1 cellular context compared by ENCODE assay signal in the genomic region with DNA sequence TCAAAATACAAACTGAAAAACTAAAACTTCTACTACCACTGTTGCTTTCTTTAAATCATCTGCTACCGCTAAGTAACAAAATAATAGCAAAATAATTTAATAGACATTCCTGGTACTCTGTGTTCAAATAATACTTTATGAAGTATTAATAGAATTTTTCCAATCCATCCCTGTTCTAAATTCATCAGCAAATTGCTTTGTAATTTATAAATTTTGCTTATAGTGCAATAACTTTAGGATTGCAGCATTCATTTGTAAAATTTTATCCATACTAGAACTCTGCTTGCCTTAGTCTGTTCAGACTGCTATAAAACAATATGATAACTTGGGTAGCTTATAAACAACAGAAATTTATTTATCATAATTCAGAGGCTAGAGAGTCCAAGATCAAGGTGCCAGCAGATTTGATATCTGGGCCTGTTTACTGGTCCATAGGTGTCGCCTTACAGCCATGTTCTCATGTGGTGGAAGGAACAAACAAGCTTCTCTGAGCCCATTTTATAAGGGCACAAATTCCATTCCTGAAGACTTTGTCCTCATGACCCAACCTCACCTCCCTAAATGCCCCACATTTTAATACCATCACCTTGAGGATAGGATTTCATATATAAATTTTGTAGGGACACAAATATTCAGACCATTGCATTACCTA.
TF ChIP-seq lines count a peak whose summit lies in the region.

No MANE protein-coding gene starts in this region.

TF ChIP-seq in IMR-90, 13 proteins besides CTCF, POLR2A, EP300 and RAD21:
- no peak for TF ChIP-seq CEBPB (IDR thresholded peaks at IDR 0.05; ENCODE audit: low read depth, low read length)
- 0 out of 2 replicates have a peak, but pooled peaks have one; percentile 19 for TF ChIP-seq MAFK (IDR thresholded peaks at IDR 0.05; ENCODE audit: low read depth, low read length)
